ENCODE assay signal across 1 cellular context in the genomic region with DNA sequence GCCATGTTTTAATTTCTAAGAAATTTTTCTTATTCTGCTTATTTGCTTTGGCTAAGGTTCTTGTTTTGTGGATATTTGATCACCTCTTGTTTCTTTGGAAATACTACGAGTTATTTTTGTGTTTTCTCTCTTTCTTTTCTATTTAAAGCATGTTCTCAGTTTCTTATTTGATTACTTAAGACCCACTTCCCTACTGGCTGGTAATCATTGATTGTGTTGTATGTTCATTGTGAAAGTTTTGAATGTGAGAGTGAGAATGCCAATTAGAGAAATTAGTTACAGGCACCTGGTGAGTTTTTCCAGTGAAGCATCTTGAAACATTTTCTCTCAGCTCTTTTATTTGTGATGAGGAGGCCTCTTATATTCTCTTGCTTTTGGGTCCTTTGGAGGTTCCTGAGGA.
TF ChIP-seq lines count a peak whose summit lies in the region.

No MANE protein-coding gene starts in this region.

TF ChIP-seq in GM12878, 131 proteins besides CTCF, POLR2A, EP300 and RAD21 (continued from another document):
- TF ChIP-seq, protein P1, sequence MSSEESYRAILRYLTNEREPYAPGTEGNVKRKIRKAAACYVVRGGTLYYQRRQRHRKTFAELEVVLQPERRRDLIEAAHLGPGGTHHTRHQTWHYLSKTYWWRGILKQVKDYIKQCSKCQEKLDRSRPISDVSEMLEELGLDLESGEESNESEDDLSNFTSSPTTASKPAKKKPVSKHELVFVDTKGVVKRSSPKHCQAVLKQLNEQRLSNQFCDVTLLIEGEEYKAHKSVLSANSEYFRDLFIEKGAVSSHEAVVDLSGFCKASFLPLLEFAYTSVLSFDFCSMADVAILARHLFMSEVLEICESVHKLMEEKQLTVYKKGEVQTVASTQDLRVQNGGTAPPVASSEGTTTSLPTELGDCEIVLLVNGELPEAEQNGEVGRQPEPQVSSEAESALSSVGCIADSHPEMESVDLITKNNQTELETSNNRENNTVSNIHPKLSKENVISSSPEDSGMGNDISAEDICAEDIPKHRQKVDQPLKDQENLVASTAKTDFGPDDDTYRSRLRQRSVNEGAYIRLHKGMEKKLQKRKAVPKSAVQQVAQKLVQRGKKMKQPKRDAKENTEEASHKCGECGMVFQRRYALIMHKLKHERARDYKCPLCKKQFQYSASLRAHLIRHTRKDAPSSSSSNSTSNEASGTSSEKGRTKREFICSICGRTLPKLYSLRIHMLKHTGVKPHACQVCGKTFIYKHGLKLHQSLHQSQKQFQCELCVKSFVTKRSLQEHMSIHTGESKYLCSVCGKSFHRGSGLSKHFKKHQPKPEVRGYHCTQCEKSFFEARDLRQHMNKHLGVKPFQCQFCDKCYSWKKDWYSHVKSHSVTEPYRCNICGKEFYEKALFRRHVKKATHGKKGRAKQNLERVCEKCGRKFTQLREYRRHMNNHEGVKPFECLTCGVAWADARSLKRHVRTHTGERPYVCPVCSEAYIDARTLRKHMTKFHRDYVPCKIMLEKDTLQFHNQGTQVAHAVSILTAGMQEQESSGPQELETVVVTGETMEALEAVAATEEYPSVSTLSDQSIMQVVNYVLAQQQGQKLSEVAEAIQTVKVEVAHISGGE (CRISPR knock-in tag; IDR thresholded peaks at IDR 0.05) = no peak
- no peak for TF ChIP-seq ZBED1 (IDR thresholded peaks at IDR 0.05; ENCODE audit: borderline replicate concordance)
- peak; percentile 59; the same call in 1 of the 2 replicates for TF ChIP-seq ZNF217 (IDR thresholded peaks at IDR 0.05)
- TF ChIP-seq, protein P2, sequence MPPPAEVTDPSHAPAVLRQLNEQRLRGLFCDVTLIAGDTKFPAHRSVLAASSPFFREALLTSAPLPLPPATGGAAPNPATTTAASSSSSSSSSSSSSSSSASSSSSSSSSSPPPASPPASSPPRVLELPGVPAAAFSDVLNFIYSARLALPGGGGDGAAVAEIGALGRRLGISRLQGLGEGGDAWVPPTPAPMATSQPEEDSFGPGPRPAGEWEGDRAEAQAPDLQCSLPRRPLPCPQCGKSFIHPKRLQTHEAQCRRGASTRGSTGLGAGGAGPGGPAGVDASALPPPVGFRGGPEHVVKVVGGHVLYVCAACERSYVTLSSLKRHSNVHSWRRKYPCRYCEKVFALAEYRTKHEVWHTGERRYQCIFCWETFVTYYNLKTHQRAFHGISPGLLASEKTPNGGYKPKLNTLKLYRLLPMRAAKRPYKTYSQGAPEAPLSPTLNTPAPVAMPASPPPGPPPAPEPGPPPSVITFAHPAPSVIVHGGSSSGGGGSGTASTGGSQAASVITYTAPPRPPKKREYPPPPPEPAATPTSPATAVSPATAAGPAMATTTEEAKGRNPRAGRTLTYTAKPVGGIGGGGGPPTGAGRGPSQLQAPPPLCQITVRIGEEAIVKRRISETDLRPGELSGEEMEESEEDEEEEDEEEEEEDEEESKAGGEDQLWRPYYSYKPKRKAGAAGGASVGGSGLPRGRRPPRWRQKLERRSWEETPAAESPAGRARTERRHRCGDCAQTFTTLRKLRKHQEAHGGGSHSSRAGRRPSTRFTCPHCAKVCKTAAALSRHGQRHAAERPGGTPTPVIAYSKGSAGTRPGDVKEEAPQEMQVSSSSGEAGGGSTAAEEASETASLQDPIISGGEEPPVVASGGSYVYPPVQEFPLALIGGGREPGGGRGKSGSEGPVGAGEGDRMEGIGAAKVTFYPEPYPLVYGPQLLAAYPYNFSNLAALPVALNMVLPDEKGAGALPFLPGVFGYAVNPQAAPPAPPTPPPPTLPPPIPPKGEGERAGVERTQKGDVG (CRISPR knock-in tag; IDR thresholded peaks at IDR 0.05) = no peak
- TF ChIP-seq TCF7 (IDR thresholded peaks at IDR 0.05; ENCODE audit: borderline replicate concordance) = no peak
- TF ChIP-seq, protein P3, sequence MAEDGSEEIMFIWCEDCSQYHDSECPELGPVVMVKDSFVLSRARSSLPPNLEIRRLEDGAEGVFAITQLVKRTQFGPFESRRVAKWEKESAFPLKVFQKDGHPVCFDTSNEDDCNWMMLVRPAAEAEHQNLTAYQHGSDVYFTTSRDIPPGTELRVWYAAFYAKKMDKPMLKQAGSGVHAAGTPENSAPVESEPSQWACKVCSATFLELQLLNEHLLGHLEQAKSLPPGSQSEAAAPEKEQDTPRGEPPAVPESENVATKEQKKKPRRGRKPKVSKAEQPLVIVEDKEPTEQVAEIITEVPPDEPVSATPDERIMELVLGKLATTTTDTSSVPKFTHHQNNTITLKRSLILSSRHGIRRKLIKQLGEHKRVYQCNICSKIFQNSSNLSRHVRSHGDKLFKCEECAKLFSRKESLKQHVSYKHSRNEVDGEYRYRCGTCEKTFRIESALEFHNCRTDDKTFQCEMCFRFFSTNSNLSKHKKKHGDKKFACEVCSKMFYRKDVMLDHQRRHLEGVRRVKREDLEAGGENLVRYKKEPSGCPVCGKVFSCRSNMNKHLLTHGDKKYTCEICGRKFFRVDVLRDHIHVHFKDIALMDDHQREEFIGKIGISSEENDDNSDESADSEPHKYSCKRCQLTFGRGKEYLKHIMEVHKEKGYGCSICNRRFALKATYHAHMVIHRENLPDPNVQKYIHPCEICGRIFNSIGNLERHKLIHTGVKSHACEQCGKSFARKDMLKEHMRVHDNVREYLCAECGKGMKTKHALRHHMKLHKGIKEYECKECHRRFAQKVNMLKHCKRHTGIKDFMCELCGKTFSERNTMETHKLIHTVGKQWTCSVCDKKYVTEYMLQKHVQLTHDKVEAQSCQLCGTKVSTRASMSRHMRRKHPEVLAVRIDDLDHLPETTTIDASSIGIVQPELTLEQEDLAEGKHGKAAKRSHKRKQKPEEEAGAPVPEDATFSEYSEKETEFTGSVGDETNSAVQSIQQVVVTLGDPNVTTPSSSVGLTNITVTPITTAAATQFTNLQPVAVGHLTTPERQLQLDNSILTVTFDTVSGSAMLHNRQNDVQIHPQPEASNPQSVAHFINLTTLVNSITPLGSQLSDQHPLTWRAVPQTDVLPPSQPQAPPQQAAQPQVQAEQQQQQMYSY (CRISPR knock-in tag; IDR thresholded peaks at IDR 0.05) = no peak
- TF ChIP-seq, protein P4, sequence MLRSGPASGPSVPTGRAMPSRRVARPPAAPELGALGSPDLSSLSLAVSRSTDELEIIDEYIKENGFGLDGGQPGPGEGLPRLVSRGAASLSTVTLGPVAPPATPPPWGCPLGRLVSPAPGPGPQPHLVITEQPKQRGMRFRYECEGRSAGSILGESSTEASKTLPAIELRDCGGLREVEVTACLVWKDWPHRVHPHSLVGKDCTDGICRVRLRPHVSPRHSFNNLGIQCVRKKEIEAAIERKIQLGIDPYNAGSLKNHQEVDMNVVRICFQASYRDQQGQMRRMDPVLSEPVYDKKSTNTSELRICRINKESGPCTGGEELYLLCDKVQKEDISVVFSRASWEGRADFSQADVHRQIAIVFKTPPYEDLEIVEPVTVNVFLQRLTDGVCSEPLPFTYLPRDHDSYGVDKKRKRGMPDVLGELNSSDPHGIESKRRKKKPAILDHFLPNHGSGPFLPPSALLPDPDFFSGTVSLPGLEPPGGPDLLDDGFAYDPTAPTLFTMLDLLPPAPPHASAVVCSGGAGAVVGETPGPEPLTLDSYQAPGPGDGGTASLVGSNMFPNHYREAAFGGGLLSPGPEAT (IDR thresholded peaks at IDR 0.05; ENCODE audit: low read depth) = 0 out of 2 replicates have a peak, but pooled peaks have one; percentile 29
- no peak for TF ChIP-seq BHLHE40 (IDR thresholded peaks at IDR 0.05; ENCODE audit: borderline replicate concordance in 1 of 2, low read depth in 2 of 2, low read length in 1 of 2)
- TF ChIP-seq RFX5 (IDR thresholded peaks at IDR 0.05; ENCODE audit: low read depth, low read length) = no peak
- peak; percentile 61; the same call in 1 of the 2 replicates for TF ChIP-seq SPI1 (IDR thresholded peaks at IDR 0.05; ENCODE audit: borderline replicate concordance, insufficient read depth, low read depth, low read length)
- TF ChIP-seq EZH2 (IDR thresholded peaks at IDR 0.05; ENCODE audit: borderline replicate concordance, control insufficient read depth, low read depth, low read length) = no peak
- no peak for TF ChIP-seq ZNF622 (IDR thresholded peaks at IDR 0.05)
- TF ChIP-seq BACH1 (IDR thresholded peaks at IDR 0.05; ENCODE audit: borderline replicate concordance) = no peak
- TF ChIP-seq MTA2 (IDR thresholded peaks at IDR 0.05; ENCODE audit: low read depth) = peak; percentile 94
- TF ChIP-seq JUND (IDR thresholded peaks at IDR 0.05; ENCODE audit: low read depth, low read length) = no peak
- no peak for TF ChIP-seq SIN3A (IDR thresholded peaks at IDR 0.05; ENCODE audit: low read depth, low read length)
- no peak for TF ChIP-seq CHD4 (IDR thresholded peaks at IDR 0.05)
- TF ChIP-seq RB1 (IDR thresholded peaks at IDR 0.05; ENCODE audit: borderline replicate concordance) = no peak
- no peak for TF ChIP-seq ASH2L (IDR thresholded peaks at IDR 0.05; ENCODE audit: borderline replicate concordance, low read depth)
- TF ChIP-seq KLF5 (IDR thresholded peaks at IDR 0.05; ENCODE audit: partially characterized antibody) = no peak
- no peak for TF ChIP-seq EGR1 (IDR thresholded peaks at IDR 0.05; ENCODE audit: borderline replicate concordance in 1 of 2, low read depth in 2 of 2, low read length in 2 of 2)
- TF ChIP-seq ATF7 (IDR thresholded peaks at IDR 0.05; ENCODE audit: low read depth) = peak; percentile 42; the same call in 1 of the 2 replicates
- TF ChIP-seq, protein P5, sequence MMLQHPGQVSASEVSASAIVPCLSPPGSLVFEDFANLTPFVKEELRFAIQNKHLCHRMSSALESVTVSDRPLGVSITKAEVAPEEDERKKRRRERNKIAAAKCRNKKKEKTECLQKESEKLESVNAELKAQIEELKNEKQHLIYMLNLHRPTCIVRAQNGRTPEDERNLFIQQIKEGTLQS (IDR thresholded peaks at IDR 0.05; ENCODE audit: borderline replicate concordance, extremely low read depth, low read depth, low read length) = no peak
- TF ChIP-seq SRF (IDR thresholded peaks at IDR 0.05; ENCODE audit: low read depth in 2 of 2, low read length in 2 of 2) = no peak
- no peak for TF ChIP-seq BCL11A (IDR thresholded peaks at IDR 0.05; ENCODE audit: low read depth, low read length)
- TF ChIP-seq, protein P6, sequence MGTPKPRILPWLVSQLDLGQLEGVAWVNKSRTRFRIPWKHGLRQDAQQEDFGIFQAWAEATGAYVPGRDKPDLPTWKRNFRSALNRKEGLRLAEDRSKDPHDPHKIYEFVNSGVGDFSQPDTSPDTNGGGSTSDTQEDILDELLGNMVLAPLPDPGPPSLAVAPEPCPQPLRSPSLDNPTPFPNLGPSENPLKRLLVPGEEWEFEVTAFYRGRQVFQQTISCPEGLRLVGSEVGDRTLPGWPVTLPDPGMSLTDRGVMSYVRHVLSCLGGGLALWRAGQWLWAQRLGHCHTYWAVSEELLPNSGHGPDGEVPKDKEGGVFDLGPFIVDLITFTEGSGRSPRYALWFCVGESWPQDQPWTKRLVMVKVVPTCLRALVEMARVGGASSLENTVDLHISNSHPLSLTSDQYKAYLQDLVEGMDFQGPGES (IDR thresholded peaks at IDR 0.05) = no peak
- no peak for TF ChIP-seq ZZZ3 (IDR thresholded peaks at IDR 0.05; ENCODE audit: control insufficient read depth, insufficient read length, low read depth)
- TF ChIP-seq SIX5 (IDR thresholded peaks at IDR 0.05; ENCODE audit: low read depth, low read length, severe bottlenecking) = no peak
- no peak for TF ChIP-seq NR2F1 (conservative IDR thresholded peaks at IDR 0.05)
- peak; percentile 50 to 76; a peak in 3 of 4 replicates for TF ChIP-seq IKZF2 (IDR thresholded peaks at IDR 0.05)
- TF ChIP-seq, protein P7, sequence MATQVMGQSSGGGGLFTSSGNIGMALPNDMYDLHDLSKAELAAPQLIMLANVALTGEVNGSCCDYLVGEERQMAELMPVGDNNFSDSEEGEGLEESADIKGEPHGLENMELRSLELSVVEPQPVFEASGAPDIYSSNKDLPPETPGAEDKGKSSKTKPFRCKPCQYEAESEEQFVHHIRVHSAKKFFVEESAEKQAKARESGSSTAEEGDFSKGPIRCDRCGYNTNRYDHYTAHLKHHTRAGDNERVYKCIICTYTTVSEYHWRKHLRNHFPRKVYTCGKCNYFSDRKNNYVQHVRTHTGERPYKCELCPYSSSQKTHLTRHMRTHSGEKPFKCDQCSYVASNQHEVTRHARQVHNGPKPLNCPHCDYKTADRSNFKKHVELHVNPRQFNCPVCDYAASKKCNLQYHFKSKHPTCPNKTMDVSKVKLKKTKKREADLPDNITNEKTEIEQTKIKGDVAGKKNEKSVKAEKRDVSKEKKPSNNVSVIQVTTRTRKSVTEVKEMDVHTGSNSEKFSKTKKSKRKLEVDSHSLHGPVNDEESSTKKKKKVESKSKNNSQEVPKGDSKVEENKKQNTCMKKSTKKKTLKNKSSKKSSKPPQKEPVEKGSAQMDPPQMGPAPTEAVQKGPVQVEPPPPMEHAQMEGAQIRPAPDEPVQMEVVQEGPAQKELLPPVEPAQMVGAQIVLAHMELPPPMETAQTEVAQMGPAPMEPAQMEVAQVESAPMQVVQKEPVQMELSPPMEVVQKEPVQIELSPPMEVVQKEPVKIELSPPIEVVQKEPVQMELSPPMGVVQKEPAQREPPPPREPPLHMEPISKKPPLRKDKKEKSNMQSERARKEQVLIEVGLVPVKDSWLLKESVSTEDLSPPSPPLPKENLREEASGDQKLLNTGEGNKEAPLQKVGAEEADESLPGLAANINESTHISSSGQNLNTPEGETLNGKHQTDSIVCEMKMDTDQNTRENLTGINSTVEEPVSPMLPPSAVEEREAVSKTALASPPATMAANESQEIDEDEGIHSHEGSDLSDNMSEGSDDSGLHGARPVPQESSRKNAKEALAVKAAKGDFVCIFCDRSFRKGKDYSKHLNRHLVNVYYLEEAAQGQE (IDR thresholded peaks at IDR 0.05; ENCODE audit: low read depth, low read length) = no peak
- TF ChIP-seq JUNB (IDR thresholded peaks at IDR 0.05) = peak; percentile 38; the same call in 1 of the 2 replicates
- TF ChIP-seq, protein P8, sequence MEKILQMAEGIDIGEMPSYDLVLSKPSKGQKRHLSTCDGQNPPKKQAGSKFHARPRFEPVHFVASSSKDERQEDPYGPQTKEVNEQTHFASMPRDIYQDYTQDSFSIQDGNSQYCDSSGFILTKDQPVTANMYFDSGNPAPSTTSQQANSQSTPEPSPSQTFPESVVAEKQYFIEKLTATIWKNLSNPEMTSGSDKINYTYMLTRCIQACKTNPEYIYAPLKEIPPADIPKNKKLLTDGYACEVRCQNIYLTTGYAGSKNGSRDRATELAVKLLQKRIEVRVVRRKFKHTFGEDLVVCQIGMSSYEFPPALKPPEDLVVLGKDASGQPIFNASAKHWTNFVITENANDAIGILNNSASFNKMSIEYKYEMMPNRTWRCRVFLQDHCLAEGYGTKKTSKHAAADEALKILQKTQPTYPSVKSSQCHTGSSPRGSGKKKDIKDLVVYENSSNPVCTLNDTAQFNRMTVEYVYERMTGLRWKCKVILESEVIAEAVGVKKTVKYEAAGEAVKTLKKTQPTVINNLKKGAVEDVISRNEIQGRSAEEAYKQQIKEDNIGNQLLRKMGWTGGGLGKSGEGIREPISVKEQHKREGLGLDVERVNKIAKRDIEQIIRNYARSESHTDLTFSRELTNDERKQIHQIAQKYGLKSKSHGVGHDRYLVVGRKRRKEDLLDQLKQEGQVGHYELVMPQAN (conservative IDR thresholded peaks at IDR 0.05) = no peak
- TF ChIP-seq WRNIP1 (IDR thresholded peaks at IDR 0.05; ENCODE audit: borderline replicate concordance, low read depth, low read length) = no peak
